In the genomic region with DNA sequence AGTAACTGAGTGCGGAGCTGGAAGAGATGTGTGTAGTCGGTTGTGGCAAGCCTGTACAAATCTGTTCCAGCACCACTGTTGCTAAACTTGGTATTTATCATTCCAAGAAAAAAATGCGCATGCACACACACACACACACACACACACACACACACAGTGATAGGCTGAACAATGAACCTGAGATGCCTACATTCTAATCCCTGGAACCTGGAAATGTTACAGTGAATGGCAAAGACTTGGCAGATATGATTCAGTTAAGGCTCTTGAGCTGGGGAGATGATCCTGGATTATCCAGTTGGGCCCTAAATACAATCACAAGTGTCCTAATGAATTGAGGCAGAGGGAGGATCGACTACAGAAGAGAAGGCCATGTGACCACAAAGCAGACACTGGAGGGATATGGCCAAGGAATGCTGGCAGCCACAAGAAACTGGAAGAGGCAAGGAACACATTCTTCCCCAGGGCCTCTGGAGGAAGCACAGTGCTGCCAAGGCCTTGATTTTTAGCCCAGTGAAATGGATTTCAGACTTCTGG, we compare ENCODE assay signal across 13 cellular contexts. TPM values are rescaled to one million over a fixed set of nuclear protein-coding genes. Genes with fewer than 3 reads are reported as not detected.
A peak's percentile ranks its signal among the peaks of the same experiment; 100 is the strongest.
DNase-seq lines count a peak whose midpoint lies in the region; ATAC-seq and TF ChIP-seq lines count a peak whose summit lies in the region.
"Had no signal": no experiment of that assay in that cellular context is flagged by ENCODE, and none has a peak within 500 bp of the region (broad histone marks: within the 10 kb centered on the region; RNA-seq: fewer than 3 reads in every experiment).

No MANE protein-coding gene starts in this region.

- H3K27ac ChIP-seq in breast epithelium (peak overlapping the region; percentile 68 to 76), left ventricle myocardium inferior (replicated peaks) (no peak overlapping the region), stomach (peak overlapping the region in 2 of 5 donors; percentile 20 to 21)
- H3K27ac ChIP-seq: ovary, thyroid gland had no signal

- peaks cover 10% of the 10 kb centered on the region for H3K9me3 Mint-ChIP-seq in HFFc6
- peaks cover 7% of the 10 kb centered on the region in 2 donors for H3K9me3 Mint-ChIP-seq in stimulated activated naive B cell treated with anti-CD40 and anti-IgM and Interleukin-4, amounts not matched to agents 10 μg/mL and 1 μg/mL and 100 μg/mL, for 72 hours
- no peaks in the 10 kb centered on the region for H3K9me3 Mint-ChIP-seq in natural killer cell treated with Interleukin-12 subunit alpha and Interleukin-12 subunit beta and Interleukin-15 and Interleukin-18, amount 100 ng/mL, for 72 hours

- peaks cover 10% of the 10 kb centered on the region for H3K36me3 Mint-ChIP-seq in HFFc6 (ENCODE audit: low read depth)
- H3K36me3 Mint-ChIP-seq in stimulated activated naive B cell treated with anti-CD40 and anti-IgM and Interleukin-4, amounts not matched to agents 10 μg/mL and 1 μg/mL and 100 μg/mL, for 72 hours = peaks cover 5 to 6% of the 10 kb centered on the region in 2 donors
- H3K36me3 Mint-ChIP-seq in natural killer cell treated with Interleukin-12 subunit alpha and Interleukin-12 subunit beta and Interleukin-15 and Interleukin-18, amount 100 ng/mL, for 72 hours = no peaks in the 10 kb centered on the region
- H3K36me3 Mint-ChIP-seq: activated naive CD8-positive, alpha-beta T cell treated with anti-CD3 and anti-CD28 coated beads for 36 hours had no signal

- H3K27me3 ChIP-seq in breast epithelium (no peaks in the 10 kb centered on the region), left ventricle myocardium inferior (ENCODE audit: low read depth) (no peaks in the 10 kb centered on the region), stomach (no peaks in the 10 kb centered on the region)
- H3K27me3 ChIP-seq: ovary, thyroid gland had no signal

- peaks cover 42% of the 10 kb centered on the region for H3K4me1 Mint-ChIP-seq in HFFc6 (ENCODE audit: low read depth)
- peaks cover 0 to 1% of the 10 kb centered on the region in 2 donors for H3K4me1 Mint-ChIP-seq in stimulated activated naive B cell treated with anti-CD40 and anti-IgM and Interleukin-4, amounts not matched to agents 10 μg/mL and 1 μg/mL and 100 μg/mL, for 72 hours
- H3K4me1 Mint-ChIP-seq in natural killer cell treated with Interleukin-12 subunit alpha and Interleukin-12 subunit beta and Interleukin-15 and Interleukin-18, amount 100 ng/mL, for 72 hours (ENCODE audit: low read depth in 2 of 2) = no peaks in the 10 kb centered on the region
- H3K4me1 Mint-ChIP-seq: activated naive CD8-positive, alpha-beta T cell treated with anti-CD3 and anti-CD28 coated beads for 36 hours had no signal

- no peak for ATAC-seq in stimulated activated naive B cell treated with anti-CD40 and anti-IgM and Interleukin-4, amounts not matched to agents 10 μg/mL and 1 μg/mL and 100 μg/mL, for 72 hours (replicated peaks)
- no peak for ATAC-seq in natural killer cell treated with Interleukin-12 subunit alpha and Interleukin-12 subunit beta and Interleukin-15 and Interleukin-18, amount 100 ng/mL, for 72 hours

- H3K36me3 ChIP-seq in breast epithelium = no peaks in the 10 kb centered on the region
- H3K36me3 ChIP-seq in left ventricle myocardium inferior = no peaks in the 10 kb centered on the region
- no peaks in the 10 kb centered on the region for H3K36me3 ChIP-seq in stomach
- H3K36me3 ChIP-seq: ovary, thyroid gland had no signal

- H3K27me3 Mint-ChIP-seq in HFFc6 (ENCODE audit: insufficient read depth) = no peaks in the 10 kb centered on the region
- peaks cover 0 to 2% of the 10 kb centered on the region in 2 donors for H3K27me3 Mint-ChIP-seq in stimulated activated naive B cell treated with anti-CD40 and anti-IgM and Interleukin-4, amounts not matched to agents 10 μg/mL and 1 μg/mL and 100 μg/mL, for 72 hours
- H3K27me3 Mint-ChIP-seq in natural killer cell treated with Interleukin-12 subunit alpha and Interleukin-12 subunit beta and Interleukin-15 and Interleukin-18, amount 100 ng/mL, for 72 hours = peaks cover 5 to 7% of the 10 kb centered on the region in 2 donors

- DNase-seq in HFFc6 (peak; percentile 48), breast epithelium (ENCODE audit: low spot score in 2 of 2) (peak in 1 of 2 donors; percentile 54), left ventricle myocardium inferior (peak; percentile 36), SIG-M5 treated with dmso at 0.1 percent for 504 hours (lab: John Stamatoyannopoulos, UW; ENCODE audit: unreplicated experiment) (no peak), stomach (no peak)
- no peak for DNase-seq in stimulated activated naive B cell treated with anti-CD40 and anti-IgM and Interleukin-4, amounts not matched to agents 10 μg/mL and 1 μg/mL and 100 μg/mL, for 72 hours
- no peak for DNase-seq in stimulated activated CD4-positive, alpha-beta T cell treated with anti-CD3 and anti-CD28 coated beads, Interleukin-4, amount 100 ng/mL, for 1 hour
- no peak for DNase-seq in natural killer cell treated with Interleukin-12 subunit alpha and Interleukin-12 subunit beta and Interleukin-15 and Interleukin-18, amount 100 ng/mL, for 72 hours (ENCODE audit: low spot score)
- DNase-seq: activated naive CD8-positive, alpha-beta T cell treated with anti-CD3 and anti-CD28 coated beads for 36 hours; DMS 273 treated with DMSO at 0.1 percent for 48 hours; ovary; T-helper 2 cell; thyroid gland had no signal

- TF ChIP-seq POLR2A in breast epithelium (IDR thresholded peaks at IDR 0.05) (no peak), stomach (IDR thresholded peaks at IDR 0.05) (no peak)

- peaks cover 0 to 5% of the 10 kb centered on the region in 2 donors for H3K4me1 ChIP-seq in breast epithelium
- no peaks in the 10 kb centered on the region for H3K4me1 ChIP-seq in left ventricle myocardium inferior
- peaks cover 8 to 27% (median 13%) of the 10 kb centered on the region in 4 donors for H3K4me1 ChIP-seq in stomach
- H3K4me1 ChIP-seq: thyroid gland had no signal

- H3K4me3 Mint-ChIP-seq in HFFc6 = peak overlapping the region; percentile 18; the same call in 1 of the 2 replicates
- no peak overlapping the region for H3K4me3 Mint-ChIP-seq in stimulated activated naive B cell treated with anti-CD40 and anti-IgM and Interleukin-4, amounts not matched to agents 10 μg/mL and 1 μg/mL and 100 μg/mL, for 72 hours
- H3K4me3 Mint-ChIP-seq in natural killer cell treated with Interleukin-12 subunit alpha and Interleukin-12 subunit beta and Interleukin-15 and Interleukin-18, amount 100 ng/mL, for 72 hours = no peak overlapping the region
- H3K4me3 Mint-ChIP-seq: activated naive CD8-positive, alpha-beta T cell treated with anti-CD3 and anti-CD28 coated beads for 36 hours had no signal

- H3K27ac Mint-ChIP-seq in HFFc6 = peak overlapping the region; percentile 66
- peak overlapping the region; percentile 15 for H3K27ac Mint-ChIP-seq in stimulated activated naive B cell treated with anti-CD40 and anti-IgM and Interleukin-4, amounts not matched to agents 10 μg/mL and 1 μg/mL and 100 μg/mL, for 72 hours
- no peak overlapping the region for H3K27ac Mint-ChIP-seq in natural killer cell treated with Interleukin-12 subunit alpha and Interleukin-12 subunit beta and Interleukin-15 and Interleukin-18, amount 100 ng/mL, for 72 hours
- H3K27ac Mint-ChIP-seq: activated naive CD8-positive, alpha-beta T cell treated with anti-CD3 and anti-CD28 coated beads for 36 hours had no signal

- TF ChIP-seq CTCF in HFFc6 (IDR thresholded peaks at IDR 0.05) (no peak), breast epithelium (IDR thresholded peaks at IDR 0.05) (no peak), left ventricle myocardium inferior (IDR thresholded peaks at IDR 0.05; ENCODE audit: borderline replicate concordance) (no peak), stomach (IDR thresholded peaks at IDR 0.05) (no peak)

- H3K4me3 ChIP-seq in breast epithelium (no peak overlapping the region), left ventricle myocardium inferior (no peak overlapping the region), stomach (no peak overlapping the region)
- H3K4me3 ChIP-seq: ovary, thyroid gland had no signal

- 63 to 77% (median 75%) methylated on average over 4 of the region's 4 CpGs for WGBS in stomach, 5 donors

- intact Hi-C loops in breast epithelium (cut with DNase I; ENCODE audit: low total_unique reads) = no loop called here
- intact Hi-C loops in left ventricle myocardium inferior (cut with micrococcal nuclease) = no loop called here
- intact Hi-C loops in stomach (cut with DNase I; ENCODE audit: low total_unique reads) = no loop called here

- H3K9me3 ChIP-seq in breast epithelium (peaks cover 0 to 4% of the 10 kb centered on the region in 2 donors), left ventricle myocardium inferior (replicated peaks) (peaks cover 12% of the 10 kb centered on the region), stomach (no peaks in the 10 kb centered on the region)
- H3K9me3 ChIP-seq: ovary, thyroid gland had no signal

- TF ChIP-seq EP300 in stomach (IDR thresholded peaks at IDR 0.05) = no peak

RNA-seq across cellular contexts. Expression of a gene that starts 49.7 kb away (rescaled TPM):
- 10 to 100 TPM; 14.4 to 18.9 (median 16.7) TPM for total RNA-seq in HFFc6 (2021; fragmentation: NEBNext Ultra II Directional; extraction: Animal tissue kit (Norgen Biotek cat#: 25700))
- total RNA-seq in breast epithelium (10 to 100 TPM; 36.8 to 61.8 (median 41.3) TPM), left ventricle myocardium inferior (5.0 TPM), stomach (10 to 100 TPM; 20.5 to 53.6 (median 28.7) TPM)
- polyA plus RNA-seq in stomach = 1 to 10 TPM; 3.7 to 9.8 (median 7.3) TPM
- 1 to 10 TPM in 1 of 2 donors, under 1 TPM in 1; 0.45 to 1.8 TPM for total RNA-seq in natural killer cell treated with Interleukin-12 subunit alpha and Interleukin-12 subunit beta and Interleukin-15 and Interleukin-18, amount 100 ng/mL, for 72 hours

Comparison
In these comparisons a context has a peak if more than half of its experiments do, and no peak if none do; other contexts are left out.
1. DNase-seq: peak in HFFc6 (single experiment) and left ventricle myocardium inferior (single experiment); none in stimulated activated naive B cell treated with anti-CD40 and anti-IgM and Interleukin-4, amounts not matched to agents 10 μg/mL and 1 μg/mL and 100 μg/mL, for 72 hours (single experiment), stimulated activated CD4-positive, alpha-beta T cell treated with anti-CD3 and anti-CD28 coated beads, Interleukin-4, amount 100 ng/mL, for 1 hour (single experiment), SIG-M5 treated with dmso at 0.1 percent for 504 hours (single experiment), stomach (single experiment) and natural killer cell treated with Interleukin-12 subunit alpha and Interleukin-12 subunit beta and Interleukin-15 and Interleukin-18, amount 100 ng/mL, for 72 hours (single experiment).
2. H3K27ac Mint-ChIP-seq: peak in HFFc6 (single experiment) and stimulated activated naive B cell treated with anti-CD40 and anti-IgM and Interleukin-4, amounts not matched to agents 10 μg/mL and 1 μg/mL and 100 μg/mL, for 72 hours (single experiment); none in natural killer cell treated with Interleukin-12 subunit alpha and Interleukin-12 subunit beta and Interleukin-15 and Interleukin-18, amount 100 ng/mL, for 72 hours (0 of 2).